Comparison of ENCODE assay signal across 16 cellular contexts in genomic region chr2:206936456-206937222, GRCh38.
DNase-seq lines count a peak whose midpoint lies in the region; ATAC-seq, FAIRE-seq and TF ChIP-seq lines count a peak whose summit lies in the region.
"Had no signal": no experiment of that assay in that cellular context is flagged by ENCODE, and none has a peak within 500 bp of the region (broad histone marks: within the 10 kb centered on the region; RNA-seq: fewer than 3 reads in every experiment).

No MANE protein-coding gene starts in this region.

- TF ChIP-seq CTCF in AG09309 (IDR thresholded peaks at IDR 0.05; ENCODE audit: control insufficient read depth, insufficient read depth, low read depth, low read length, missing control alignments) (no peak), GM20000 (IDR thresholded peaks at IDR 0.05; ENCODE audit: extremely low read depth, missing control alignments) (no peak)

- peak; percentile 1 for DNase-seq in AG09309 (ENCODE audit: low read depth)
- DNase-seq in RCC 7860 (ENCODE audit: low spot score): peak; percentile 20
- peak; percentile 20 for DNase-seq in foreskin melanocyte
- no peak for DNase-seq in 8988T
- DNase-seq in NCI-H345 (lab: John Stamatoyannopoulos, UW): no peak
- no peak for DNase-seq in GM20000 (ENCODE audit: low spot score)
- DNase-seq: DND-41, GF-D8, Kasumi-1, NCI-H1417 treated with DMSO at 0.1 percent for 48 hours, NCI-H2029, NCI-H524 treated with DMSO at 0.1 percent for 48 hours, PC-9 had no signal

- peak; percentile 88 for FAIRE-seq in RCC 7860 (lab: Jason Lieb, UNC)
- FAIRE-seq in endometrium (lab: Jason Lieb, UNC): peak; percentile 97

- H3K4me3 ChIP-seq in AG09309 (ENCODE audit: control insufficient read depth, low read depth, low read length): no peak overlapping the region
- H3K4me3 ChIP-seq: PC-9 had no signal

- ATAC-seq in HG03439 (IDR thresholded peaks at IDR 0.05; ENCODE audit: unreplicated experiment): no peak
- ATAC-seq: HCT116 had no signal

Comparison
In these comparisons a context has a peak if more than half of its experiments do, and no peak if none do; other contexts are left out.
1. DNase-seq: peak in AG09309 (single experiment), RCC 7860 (single experiment) and foreskin melanocyte (single experiment); none in 8988T (single experiment), NCI-H345 (single experiment) and GM20000 (single experiment).